Comparison of ENCODE assay signal across 1 cellular context in genomic region chr18:21979171-21979560, GRCh38.
TF ChIP-seq lines count a peak whose summit lies in the region.

No MANE protein-coding gene starts in this region.

TF ChIP-seq in HepG2, 621 proteins besides CTCF, POLR2A, EP300 and RAD21 (continued from another document and continues in another):
- TF ChIP-seq, protein P1, sequence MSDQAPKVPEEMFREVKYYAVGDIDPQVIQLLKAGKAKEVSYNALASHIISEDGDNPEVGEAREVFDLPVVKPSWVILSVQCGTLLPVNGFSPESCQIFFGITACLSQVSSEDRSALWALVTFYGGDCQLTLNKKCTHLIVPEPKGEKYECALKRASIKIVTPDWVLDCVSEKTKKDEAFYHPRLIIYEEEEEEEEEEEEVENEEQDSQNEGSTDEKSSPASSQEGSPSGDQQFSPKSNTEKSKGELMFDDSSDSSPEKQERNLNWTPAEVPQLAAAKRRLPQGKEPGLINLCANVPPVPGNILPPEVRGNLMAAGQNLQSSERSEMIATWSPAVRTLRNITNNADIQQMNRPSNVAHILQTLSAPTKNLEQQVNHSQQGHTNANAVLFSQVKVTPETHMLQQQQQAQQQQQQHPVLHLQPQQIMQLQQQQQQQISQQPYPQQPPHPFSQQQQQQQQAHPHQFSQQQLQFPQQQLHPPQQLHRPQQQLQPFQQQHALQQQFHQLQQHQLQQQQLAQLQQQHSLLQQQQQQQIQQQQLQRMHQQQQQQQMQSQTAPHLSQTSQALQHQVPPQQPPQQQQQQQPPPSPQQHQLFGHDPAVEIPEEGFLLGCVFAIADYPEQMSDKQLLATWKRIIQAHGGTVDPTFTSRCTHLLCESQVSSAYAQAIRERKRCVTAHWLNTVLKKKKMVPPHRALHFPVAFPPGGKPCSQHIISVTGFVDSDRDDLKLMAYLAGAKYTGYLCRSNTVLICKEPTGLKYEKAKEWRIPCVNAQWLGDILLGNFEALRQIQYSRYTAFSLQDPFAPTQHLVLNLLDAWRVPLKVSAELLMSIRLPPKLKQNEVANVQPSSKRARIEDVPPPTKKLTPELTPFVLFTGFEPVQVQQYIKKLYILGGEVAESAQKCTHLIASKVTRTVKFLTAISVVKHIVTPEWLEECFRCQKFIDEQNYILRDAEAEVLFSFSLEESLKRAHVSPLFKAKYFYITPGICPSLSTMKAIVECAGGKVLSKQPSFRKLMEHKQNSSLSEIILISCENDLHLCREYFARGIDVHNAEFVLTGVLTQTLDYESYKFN (CRISPR knock-in tag; conservative IDR thresholded peaks at IDR 0.05), result no peak
- TF ChIP-seq, protein P2, sequence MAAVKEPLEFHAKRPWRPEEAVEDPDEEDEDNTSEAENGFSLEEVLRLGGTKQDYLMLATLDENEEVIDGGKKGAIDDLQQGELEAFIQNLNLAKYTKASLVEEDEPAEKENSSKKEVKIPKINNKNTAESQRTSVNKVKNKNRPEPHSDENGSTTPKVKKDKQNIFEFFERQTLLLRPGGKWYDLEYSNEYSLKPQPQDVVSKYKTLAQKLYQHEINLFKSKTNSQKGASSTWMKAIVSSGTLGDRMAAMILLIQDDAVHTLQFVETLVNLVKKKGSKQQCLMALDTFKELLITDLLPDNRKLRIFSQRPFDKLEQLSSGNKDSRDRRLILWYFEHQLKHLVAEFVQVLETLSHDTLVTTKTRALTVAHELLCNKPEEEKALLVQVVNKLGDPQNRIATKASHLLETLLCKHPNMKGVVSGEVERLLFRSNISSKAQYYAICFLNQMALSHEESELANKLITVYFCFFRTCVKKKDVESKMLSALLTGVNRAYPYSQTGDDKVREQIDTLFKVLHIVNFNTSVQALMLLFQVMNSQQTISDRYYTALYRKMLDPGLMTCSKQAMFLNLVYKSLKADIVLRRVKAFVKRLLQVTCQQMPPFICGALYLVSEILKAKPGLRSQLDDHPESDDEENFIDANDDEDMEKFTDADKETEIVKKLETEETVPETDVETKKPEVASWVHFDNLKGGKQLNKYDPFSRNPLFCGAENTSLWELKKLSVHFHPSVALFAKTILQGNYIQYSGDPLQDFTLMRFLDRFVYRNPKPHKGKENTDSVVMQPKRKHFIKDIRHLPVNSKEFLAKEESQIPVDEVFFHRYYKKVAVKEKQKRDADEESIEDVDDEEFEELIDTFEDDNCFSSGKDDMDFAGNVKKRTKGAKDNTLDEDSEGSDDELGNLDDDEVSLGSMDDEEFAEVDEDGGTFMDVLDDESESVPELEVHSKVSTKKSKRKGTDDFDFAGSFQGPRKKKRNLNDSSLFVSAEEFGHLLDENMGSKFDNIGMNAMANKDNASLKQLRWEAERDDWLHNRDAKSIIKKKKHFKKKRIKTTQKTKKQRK (IDR thresholded peaks at IDR 0.05; ENCODE audit: low read length), result no peak
- TF ChIP-seq NCOA2 (CRISPR knock-in tag; IDR thresholded peaks at IDR 0.05) (peak; percentile 32; the same call in 1 of the 2 replicates), SUZ12 (IDR thresholded peaks at IDR 0.05; ENCODE audit: low read depth, low read length) (no peak), ZNF256 (CRISPR knock-in tag; conservative IDR thresholded peaks at IDR 0.05) (no peak), JUNB (CRISPR knock-in tag; IDR thresholded peaks at IDR 0.05; ENCODE audit: borderline replicate concordance) (no peak), ZFP1 (CRISPR knock-in tag; IDR thresholded peaks at IDR 0.05) (no peak), ZNF749 (CRISPR knock-in tag; IDR thresholded peaks at IDR 0.05; ENCODE audit: borderline replicate concordance) (no peak), PPARG (CRISPR knock-in tag; conservative IDR thresholded peaks at IDR 0.05) (0 out of 2 replicates have a peak, but pooled peaks have one; percentile 11), MEIS2 (CRISPR knock-in tag; IDR thresholded peaks at IDR 0.05) (peak; percentile 100), PAX8 (CRISPR knock-in tag; IDR thresholded peaks at IDR 0.05; ENCODE audit: borderline replicate concordance) (no peak), ZBTB7B (CRISPR knock-in tag; IDR thresholded peaks at IDR 0.05) (0 out of 2 replicates have a peak, but pooled peaks have one; percentile 19), MTF2 (CRISPR knock-in tag; IDR thresholded peaks at IDR 0.05; ENCODE audit: borderline replicate concordance) (no peak), NR3C1 (CRISPR knock-in tag; IDR thresholded peaks at IDR 0.05) (no peak), ZNF350 (CRISPR knock-in tag; IDR thresholded peaks at IDR 0.05; ENCODE audit: borderline replicate concordance, low read depth) (no peak), HOXA3 (CRISPR knock-in tag; IDR thresholded peaks at IDR 0.05) (peak; percentile 66), AHDC1 (CRISPR knock-in tag; IDR thresholded peaks at IDR 0.05; ENCODE audit: borderline replicate concordance) (no peak), MBD4 (IDR thresholded peaks at IDR 0.05; ENCODE audit: borderline replicate concordance, low read length) (no peak), JARID2 (CRISPR knock-in tag; IDR thresholded peaks at IDR 0.05; ENCODE audit: insufficient replicate concordance) (no peak), JDP2 (CRISPR knock-in tag; IDR thresholded peaks at IDR 0.05; ENCODE audit: borderline replicate concordance) (no peak), HMGXB3 (CRISPR knock-in tag; IDR thresholded peaks at IDR 0.05; ENCODE audit: borderline replicate concordance) (no peak), PRMT3 (CRISPR knock-in tag; IDR thresholded peaks at IDR 0.05; ENCODE audit: borderline replicate concordance, low read depth) (no peak), MXI1 (IDR thresholded peaks at IDR 0.05; ENCODE audit: borderline replicate concordance, low read depth, low read length) (no peak)
- TF ChIP-seq, protein P3, sequence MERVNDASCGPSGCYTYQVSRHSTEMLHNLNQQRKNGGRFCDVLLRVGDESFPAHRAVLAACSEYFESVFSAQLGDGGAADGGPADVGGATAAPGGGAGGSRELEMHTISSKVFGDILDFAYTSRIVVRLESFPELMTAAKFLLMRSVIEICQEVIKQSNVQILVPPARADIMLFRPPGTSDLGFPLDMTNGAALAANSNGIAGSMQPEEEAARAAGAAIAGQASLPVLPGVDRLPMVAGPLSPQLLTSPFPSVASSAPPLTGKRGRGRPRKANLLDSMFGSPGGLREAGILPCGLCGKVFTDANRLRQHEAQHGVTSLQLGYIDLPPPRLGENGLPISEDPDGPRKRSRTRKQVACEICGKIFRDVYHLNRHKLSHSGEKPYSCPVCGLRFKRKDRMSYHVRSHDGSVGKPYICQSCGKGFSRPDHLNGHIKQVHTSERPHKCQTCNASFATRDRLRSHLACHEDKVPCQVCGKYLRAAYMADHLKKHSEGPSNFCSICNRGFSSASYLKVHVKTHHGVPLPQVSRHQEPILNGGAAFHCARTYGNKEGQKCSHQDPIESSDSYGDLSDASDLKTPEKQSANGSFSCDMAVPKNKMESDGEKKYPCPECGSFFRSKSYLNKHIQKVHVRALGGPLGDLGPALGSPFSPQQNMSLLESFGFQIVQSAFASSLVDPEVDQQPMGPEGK (CRISPR knock-in tag; IDR thresholded peaks at IDR 0.05), result peak; percentile 51; the same call in 1 of the 2 replicates
- TF ChIP-seq, protein P4, sequence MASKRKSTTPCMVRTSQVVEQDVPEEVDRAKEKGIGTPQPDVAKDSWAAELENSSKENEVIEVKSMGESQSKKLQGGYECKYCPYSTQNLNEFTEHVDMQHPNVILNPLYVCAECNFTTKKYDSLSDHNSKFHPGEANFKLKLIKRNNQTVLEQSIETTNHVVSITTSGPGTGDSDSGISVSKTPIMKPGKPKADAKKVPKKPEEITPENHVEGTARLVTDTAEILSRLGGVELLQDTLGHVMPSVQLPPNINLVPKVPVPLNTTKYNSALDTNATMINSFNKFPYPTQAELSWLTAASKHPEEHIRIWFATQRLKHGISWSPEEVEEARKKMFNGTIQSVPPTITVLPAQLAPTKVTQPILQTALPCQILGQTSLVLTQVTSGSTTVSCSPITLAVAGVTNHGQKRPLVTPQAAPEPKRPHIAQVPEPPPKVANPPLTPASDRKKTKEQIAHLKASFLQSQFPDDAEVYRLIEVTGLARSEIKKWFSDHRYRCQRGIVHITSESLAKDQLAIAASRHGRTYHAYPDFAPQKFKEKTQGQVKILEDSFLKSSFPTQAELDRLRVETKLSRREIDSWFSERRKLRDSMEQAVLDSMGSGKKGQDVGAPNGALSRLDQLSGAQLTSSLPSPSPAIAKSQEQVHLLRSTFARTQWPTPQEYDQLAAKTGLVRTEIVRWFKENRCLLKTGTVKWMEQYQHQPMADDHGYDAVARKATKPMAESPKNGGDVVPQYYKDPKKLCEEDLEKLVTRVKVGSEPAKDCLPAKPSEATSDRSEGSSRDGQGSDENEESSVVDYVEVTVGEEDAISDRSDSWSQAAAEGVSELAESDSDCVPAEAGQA (IDR thresholded peaks at IDR 0.05; ENCODE audit: low read depth), result no peak
- TF ChIP-seq, protein P4 (CRISPR knock-in tag; IDR thresholded peaks at IDR 0.05; ENCODE audit: borderline replicate concordance), result no peak
